In genomic region chr14:100468557-100468956, GRCh38 we compare ENCODE assay signal across 31 cellular contexts.
"Had no signal": no experiment of that assay in that cellular context is flagged by ENCODE, and none has a peak within 500 bp of the region (broad histone marks: within the 10 kb centered on the region; RNA-seq: fewer than 3 reads in every experiment).

No MANE protein-coding gene starts in this region.

- H3K36me3 ChIP-seq: adrenal gland, colonic mucosa, gastrocnemius medialis had no signal

- H3K27ac Mint-ChIP-seq: activated CD4-positive, alpha-beta memory T cell treated with anti-CD3 and anti-CD28 coated beads for 36 hours; activated CD4-positive, alpha-beta T cell treated with anti-CD3 and anti-CD28 coated beads for 36 hours; activated CD4-positive, alpha-beta T cell treated with anti-CD3 and anti-CD28 coated beads, Interleukin-2, amount 10 ng/mL, durations not matched to agents 24 days and 14 days; activated CD8-positive, alpha-beta memory T cell treated with anti-CD3 and anti-CD28 coated beads, Interleukin-2, amount 10 ng/mL, durations not matched to agents 7 days and 5 days; activated CD8-positive, alpha-beta T cell treated with anti-CD3 and anti-CD28 coated beads, Interleukin-2, amount 10 ng/mL, durations not matched to agents 7 days and 5 days; activated naive CD4-positive, alpha-beta T cell treated with anti-CD3 and anti-CD28 coated beads for 36 hours; activated naive CD4-positive, alpha-beta T cell treated with anti-CD3 and anti-CD28 coated beads, Interleukin-2, amount 50 U/mL, for 24 hours; activated naive CD8-positive, alpha-beta T cell treated with anti-CD3 and anti-CD28 coated beads for 36 hours; activated naive CD8-positive, alpha-beta T cell treated with anti-CD3 and anti-CD28 coated beads, Interleukin-2, amount 50 U/mL, for 24 hours; activated T-helper 1 cell treated with anti-CD3 and anti-CD28 coated beads, Interleukin-12 subunit alpha, Interleukin-12 subunit beta, Interleukin-2, Interleukin-4 antibody, amounts not matched to agents 30 ng/mL and 10 ng/mL and 1 ng/mL, durations not matched to agents 14 hours and 24 hours and 36 hours; activated T-helper 2 cell treated with anti-CD3 and anti-CD28 coated beads, Interferon-gamma antibody, Interleukin-2, Interleukin-4, amounts not matched to agents 10 μg/mL and 5 μg/mL and 100 μg/mL, durations not matched to agents 14 hours and 24 hours and 36 hours; effector memory CD8-positive, alpha-beta T cell had no signal

- H3K27ac ChIP-seq: adrenal gland, body of pancreas, colonic mucosa, esophagus muscularis mucosa, foreskin keratinocyte, gastrocnemius medialis, heart left ventricle had no signal

- H3K36me3 Mint-ChIP-seq: activated CD4-positive, alpha-beta memory T cell treated with anti-CD3 and anti-CD28 coated beads for 36 hours; activated CD8-positive, alpha-beta memory T cell treated with anti-CD3 and anti-CD28 coated beads, Interleukin-2, amount 10 ng/mL, durations not matched to agents 7 days and 5 days had no signal

- DNase-seq: activated CD4-positive, alpha-beta memory T cell treated with anti-CD3 and anti-CD28 coated beads for 36 hours; activated CD4-positive, alpha-beta T cell treated with anti-CD3 and anti-CD28 coated beads for 36 hours; activated CD4-positive, alpha-beta T cell treated with anti-CD3 and anti-CD28 coated beads, Interleukin-2, amount 10 ng/mL, durations not matched to agents 24 days and 14 days; activated CD4-positive, CD25-positive, alpha-beta regulatory T cell; activated CD4-positive, CD25-positive, alpha-beta regulatory T cell treated with anti-CD3 and anti-CD28 coated beads, Interleukin-2, amount 50 U/mL, for 72 hours; activated CD8-positive, alpha-beta memory T cell treated with anti-CD3 and anti-CD28 coated beads, Interleukin-2, amount 10 ng/mL, durations not matched to agents 7 days and 5 days; activated CD8-positive, alpha-beta memory T cell treated with anti-CD3 and anti-CD28 coated beads, Interleukin-2, amount 50 U/mL, for 4 hours; activated CD8-positive, alpha-beta T cell treated with anti-CD3 and anti-CD28 coated beads, Interleukin-2, amount 10 ng/mL, durations not matched to agents 7 days and 5 days; activated effector memory CD4-positive, alpha-beta T cell treated with anti-CD3 and anti-CD28 coated beads, Interleukin-2, amount 50 U/mL, for 16 hours; activated naive CD4-positive, alpha-beta T cell treated with anti-CD3 and anti-CD28 coated beads for 36 hours; activated naive CD8-positive, alpha-beta T cell treated with anti-CD3 and anti-CD28 coated beads for 36 hours; activated naive CD8-positive, alpha-beta T cell treated with anti-CD3 and anti-CD28 coated beads, Interleukin-2, amount 50 U/mL, for 24 hours; activated T-cell treated with anti-CD3 and anti-CD28 coated beads, Interleukin-2, amount 50 U/mL, for 1 hour; activated T-cell treated with anti-CD3 and anti-CD28 coated beads, Interleukin-2, amount 50 U/mL, for 48 hours; adrenal gland; amygdala; aorta; body of pancreas; cerebellar nuclear complex; colonic mucosa; effector memory CD8-positive, alpha-beta T cell; erythroblast; foreskin keratinocyte; gastrocnemius medialis; glutamatergic neuron; heart left ventricle; T-helper 2 cell had no signal

- H3K4me3 ChIP-seq: adrenal gland, body of pancreas, colonic mucosa, esophagus muscularis mucosa, gastrocnemius medialis, heart left ventricle had no signal

- H3K9me3 ChIP-seq: adrenal gland, body of pancreas, colonic mucosa, esophagus muscularis mucosa, gastrocnemius medialis, heart left ventricle had no signal

- H3K9me3 Mint-ChIP-seq: activated CD4-positive, alpha-beta memory T cell treated with anti-CD3 and anti-CD28 coated beads for 36 hours; activated CD4-positive, alpha-beta T cell treated with anti-CD3 and anti-CD28 coated beads, Interleukin-2, amount 10 ng/mL, durations not matched to agents 24 days and 14 days; activated naive CD4-positive, alpha-beta T cell treated with anti-CD3 and anti-CD28 coated beads for 36 hours; activated naive CD4-positive, alpha-beta T cell treated with anti-CD3 and anti-CD28 coated beads, Interleukin-2, amount 50 U/mL, for 24 hours; activated naive CD8-positive, alpha-beta T cell treated with anti-CD3 and anti-CD28 coated beads for 36 hours; activated naive CD8-positive, alpha-beta T cell treated with anti-CD3 and anti-CD28 coated beads, Interleukin-2, amount 50 U/mL, for 24 hours; activated T-helper 1 cell treated with anti-CD3 and anti-CD28 coated beads, Interleukin-12 subunit alpha, Interleukin-12 subunit beta, Interleukin-2, Interleukin-4 antibody, amounts not matched to agents 30 ng/mL and 10 ng/mL and 1 ng/mL, durations not matched to agents 14 hours and 24 hours and 36 hours; activated T-helper 2 cell treated with anti-CD3 and anti-CD28 coated beads, Interferon-gamma antibody, Interleukin-2, Interleukin-4, amounts not matched to agents 10 μg/mL and 5 μg/mL and 100 μg/mL, durations not matched to agents 14 hours and 24 hours and 36 hours; effector memory CD8-positive, alpha-beta T cell had no signal

- H3K4me1 Mint-ChIP-seq: activated naive CD4-positive, alpha-beta T cell treated with anti-CD3 and anti-CD28 coated beads, Interleukin-2, amount 50 U/mL, for 24 hours had no signal

- H3K4me3 Mint-ChIP-seq: activated CD4-positive, alpha-beta memory T cell treated with anti-CD3 and anti-CD28 coated beads for 36 hours; activated CD4-positive, alpha-beta T cell treated with anti-CD3 and anti-CD28 coated beads for 36 hours; activated CD4-positive, alpha-beta T cell treated with anti-CD3 and anti-CD28 coated beads, Interleukin-2, amount 10 ng/mL, durations not matched to agents 24 days and 14 days; activated CD8-positive, alpha-beta memory T cell treated with anti-CD3 and anti-CD28 coated beads, Interleukin-2, amount 10 ng/mL, durations not matched to agents 7 days and 5 days; activated CD8-positive, alpha-beta T cell treated with anti-CD3 and anti-CD28 coated beads, Interleukin-2, amount 10 ng/mL, durations not matched to agents 7 days and 5 days; activated naive CD4-positive, alpha-beta T cell treated with anti-CD3 and anti-CD28 coated beads for 36 hours; activated naive CD4-positive, alpha-beta T cell treated with anti-CD3 and anti-CD28 coated beads, Interleukin-2, amount 50 U/mL, for 24 hours; activated naive CD8-positive, alpha-beta T cell treated with anti-CD3 and anti-CD28 coated beads for 36 hours; activated naive CD8-positive, alpha-beta T cell treated with anti-CD3 and anti-CD28 coated beads, Interleukin-2, amount 50 U/mL, for 24 hours; activated T-helper 1 cell treated with anti-CD3 and anti-CD28 coated beads, Interleukin-12 subunit alpha, Interleukin-12 subunit beta, Interleukin-2, Interleukin-4 antibody, amounts not matched to agents 30 ng/mL and 10 ng/mL and 1 ng/mL, durations not matched to agents 14 hours and 24 hours and 36 hours; effector memory CD8-positive, alpha-beta T cell had no signal

- H3K27me3 ChIP-seq: adrenal gland, body of pancreas, colonic mucosa, esophagus muscularis mucosa, foreskin keratinocyte, gastrocnemius medialis, heart left ventricle had no signal

- H3K27me3 Mint-ChIP-seq: activated CD4-positive, alpha-beta memory T cell treated with anti-CD3 and anti-CD28 coated beads for 36 hours; activated CD4-positive, alpha-beta T cell treated with anti-CD3 and anti-CD28 coated beads for 36 hours; activated CD8-positive, alpha-beta memory T cell treated with anti-CD3 and anti-CD28 coated beads, Interleukin-2, amount 10 ng/mL, durations not matched to agents 7 days and 5 days; activated naive CD4-positive, alpha-beta T cell treated with anti-CD3 and anti-CD28 coated beads, Interleukin-2, amount 50 U/mL, for 24 hours; activated naive CD8-positive, alpha-beta T cell treated with anti-CD3 and anti-CD28 coated beads for 36 hours; activated naive CD8-positive, alpha-beta T cell treated with anti-CD3 and anti-CD28 coated beads, Interleukin-2, amount 50 U/mL, for 24 hours; effector memory CD8-positive, alpha-beta T cell had no signal

- H3K4me1 ChIP-seq: colonic mucosa, foreskin keratinocyte, heart left ventricle had no signal
